Comparison of ENCODE assay signal across 9 cellular contexts in the genomic region with DNA sequence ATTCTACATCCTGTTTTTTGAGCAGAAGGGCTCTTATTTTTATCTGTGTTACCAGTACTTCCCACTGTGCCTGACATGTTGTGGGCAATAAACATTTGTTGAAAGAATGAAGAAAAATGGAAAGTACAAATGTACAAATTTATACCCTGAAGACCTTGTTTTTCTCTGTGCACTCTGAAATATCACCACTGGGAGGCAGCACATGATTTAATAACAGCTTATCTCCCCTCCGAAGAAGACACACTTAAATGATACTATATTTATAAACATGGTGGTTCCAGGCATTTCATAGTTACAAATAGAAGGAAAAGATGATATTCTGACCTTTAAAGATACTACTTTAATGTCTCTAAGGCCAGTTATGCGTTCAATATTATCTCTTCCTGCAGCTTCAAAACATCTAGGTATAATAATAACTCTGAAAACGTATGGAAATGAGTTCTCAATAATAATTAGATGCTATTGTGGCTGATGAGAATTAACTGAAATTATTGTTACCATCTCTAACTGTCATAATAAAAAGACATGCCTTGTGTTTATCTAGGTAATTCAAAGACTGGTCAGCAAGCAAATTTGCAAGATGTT. TPM values are rescaled to one million over a fixed set of nuclear protein-coding genes. Genes with fewer than 3 reads are reported as not detected.
DNase-seq lines count a peak whose midpoint lies in the region; ATAC-seq, FAIRE-seq and TF ChIP-seq lines count a peak whose summit lies in the region.
"Had no signal": no experiment of that assay in that cellular context is flagged by ENCODE, and none has a peak within 500 bp of the region (broad histone marks: within the 10 kb centered on the region; RNA-seq: fewer than 3 reads in every experiment).

No MANE protein-coding gene starts in this region.

- POLR2A ChIA-PET in AG04449 (lab: Yijun Ruan, JAX) = no interaction called here

- no peak for TF ChIP-seq POLR2A in GM12892 (IDR thresholded peaks at IDR 0.05; ENCODE audit: low read depth, low read length)

- CTCF ChIA-PET in AG04449 (lab: Yijun Ruan, JAX) = interaction anchor here (0.8 to 8.7 kb wide), 19 partner anchors 12 to 735 kb away, joined by 3 to 164 read pairs (median 4); partner anchors contain the start of genes DNAI4 and MIER1

- DNase-seq in AG04449 (ENCODE audit: low read depth, low spot score) (peak; percentile 10), GM12892 (ENCODE audit: insufficient read length) (no peak), NCI-H526 treated with DMSO at 0.1 percent for 48 hours (lab: John Stamatoyannopoulos, UW) (peak; percentile 42), fibroblast of mammary gland (ENCODE audit: low read depth) (peak; percentile 66), osteocyte (ENCODE audit: extremely low spot score, unreplicated experiment) (no peak), mesenteric fat pad (ENCODE audit: low spot score) (no peak)
- peak; percentile 17 to 30 for DNase-seq in activated CD8-positive, alpha-beta memory T cell treated with anti-CD3 and anti-CD28 coated beads for 4 hours (ENCODE audit: low read depth in 2 of 2)

- no peak overlapping the region for H3K4me3 ChIP-seq in AG04449 (ENCODE audit: low read depth, low read length)
- no peak overlapping the region for H3K4me3 ChIP-seq in fibroblast of mammary gland (ENCODE audit: control insufficient read depth, low read depth, low read length)

- peak; percentile 77 for ATAC-seq in HG03354 (IDR thresholded peaks at IDR 0.05; ENCODE audit: poor library complexity, severe bottlenecking, unreplicated experiment)

- H3K9me3 Mint-ChIP-seq in osteocyte (ENCODE audit: unreplicated experiment) = no peaks in the 10 kb centered on the region
- H3K9me3 Mint-ChIP-seq: natural killer cell treated with Interleukin-12 subunit alpha and Interleukin-12 subunit beta and Interleukin-15 and Interleukin-18, amount 100 ng/mL, for 72 hours had no signal

- peak; percentile 50 for TF ChIP-seq CTCF in AG04449 (IDR thresholded peaks at IDR 0.05; ENCODE audit: insufficient read depth, low read length, missing control alignments)
- TF ChIP-seq CTCF in fibroblast of mammary gland (conservative IDR thresholded peaks at IDR 0.05; ENCODE audit: control insufficient read depth, insufficient read depth, low read depth, low read length) = peak; percentile 74
- peak; percentile 80 for TF ChIP-seq CTCF in osteocyte (IDR thresholded peaks at IDR 0.05)

- no peaks in the 10 kb centered on the region for H3K4me1 Mint-ChIP-seq in osteocyte (ENCODE audit: unreplicated experiment)

- H3K4me3 Mint-ChIP-seq in osteocyte (ENCODE audit: unreplicated experiment) = no peak overlapping the region
- H3K4me3 Mint-ChIP-seq: natural killer cell treated with Interleukin-12 subunit alpha and Interleukin-12 subunit beta and Interleukin-15 and Interleukin-18, amount 100 ng/mL, for 72 hours had no signal

- H3K27ac Mint-ChIP-seq in osteocyte (ENCODE audit: unreplicated experiment) = no peak overlapping the region

- FAIRE-seq in GM12892 (lab: Jason Lieb, UNC) = peak; percentile 89

- H3K36me3 Mint-ChIP-seq in osteocyte (ENCODE audit: unreplicated experiment) = no peaks in the 10 kb centered on the region
- H3K36me3 Mint-ChIP-seq: natural killer cell treated with Interleukin-12 subunit alpha and Interleukin-12 subunit beta and Interleukin-15 and Interleukin-18, amount 100 ng/mL, for 72 hours had no signal

- H3K27me3 Mint-ChIP-seq in osteocyte (ENCODE audit: unreplicated experiment) = no peaks in the 10 kb centered on the region

RNA-seq across cellular contexts. Expression of gene DYNLT5, which starts 12.8 kb away (rescaled TPM):
- polyA plus RNA-seq in GM12892 (2012; ENCODE audit: missing spikeins) = not detected
- 0.18 and 0.35 TPM in 2 replicates for total RNA-seq in osteocyte
- total RNA-seq in mesenteric fat pad = 1.7 TPM
- total RNA-seq: natural killer cell treated with Interleukin-12 subunit alpha and Interleukin-12 subunit beta and Interleukin-15 and Interleukin-18, amount 100 ng/mL, for 72 hours had no signal

RNA-seq across cellular contexts. Expression of gene INSL5, which starts 36.0 kb away (rescaled TPM):
- polyA plus RNA-seq in GM12892 (2012; ENCODE audit: missing spikeins) = not detected
- total RNA-seq in osteocyte = not detected in 2 replicates
- not detected for total RNA-seq in mesenteric fat pad
- total RNA-seq: natural killer cell treated with Interleukin-12 subunit alpha and Interleukin-12 subunit beta and Interleukin-15 and Interleukin-18, amount 100 ng/mL, for 72 hours had no signal

Comparison
In these comparisons a context has a peak if more than half of its experiments do, and no peak if none do; other contexts are left out.
1. DNase-seq: peak in AG04449 (single experiment), NCI-H526 treated with DMSO at 0.1 percent for 48 hours (single experiment), activated CD8-positive, alpha-beta memory T cell treated with anti-CD3 and anti-CD28 coated beads for 4 hours (2 of 2) and fibroblast of mammary gland (single experiment); none in GM12892 (single experiment), osteocyte (single experiment) and mesenteric fat pad (single experiment).
2. Peak in every context shown above with its lines, with median percentiles within 50 percentile points of each other: CTCF ChIP-seq.